ENCODE assay signal across 8 cellular contexts in the genomic region with DNA sequence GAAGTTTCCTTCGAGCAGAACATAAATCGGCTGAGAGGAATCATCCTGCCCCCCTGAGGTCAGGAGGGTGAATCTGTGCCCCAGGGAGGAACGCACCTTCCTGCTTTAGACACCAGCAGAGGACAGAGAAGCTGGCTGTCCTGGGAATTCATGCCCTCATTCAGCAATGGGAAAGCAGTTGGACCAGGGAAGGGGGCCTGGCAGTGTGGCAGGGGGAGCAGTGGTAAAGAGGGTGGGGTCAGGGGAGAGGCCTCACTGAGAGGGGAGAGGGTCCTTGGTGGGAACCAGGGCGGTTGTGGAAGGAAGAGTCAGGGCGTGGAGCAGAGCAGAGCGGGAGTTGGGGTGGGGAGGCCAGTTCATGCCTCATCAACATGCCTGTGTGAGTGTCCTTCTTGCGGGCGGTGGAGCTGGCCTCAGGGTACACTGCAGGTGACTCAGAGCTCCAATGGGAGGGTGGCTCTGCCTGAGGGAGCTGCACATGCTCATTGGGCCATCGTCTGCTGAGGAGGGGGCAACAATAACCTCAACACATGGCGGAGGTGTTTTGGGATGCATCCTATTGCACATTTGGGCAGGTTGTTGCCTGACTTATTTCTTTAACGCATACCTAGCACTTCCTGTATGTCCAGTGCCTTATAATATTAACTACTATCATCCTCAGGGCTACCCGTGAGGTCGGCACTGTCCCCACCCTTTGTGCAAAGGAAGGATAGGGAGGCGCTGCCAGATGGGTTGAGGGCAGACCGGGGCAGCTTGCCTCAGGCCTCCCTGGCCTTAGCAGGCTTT. TPM values are rescaled to one million over a fixed set of nuclear protein-coding genes. Genes with fewer than 3 reads are reported as not detected.
DNase-seq lines count a peak whose midpoint lies in the region; ATAC-seq, FAIRE-seq and TF ChIP-seq lines count a peak whose summit lies in the region.
"Had no signal": no experiment of that assay in that cellular context is flagged by ENCODE, and none has a peak within 500 bp of the region (broad histone marks: within the 10 kb centered on the region; RNA-seq: fewer than 3 reads in every experiment).

No MANE protein-coding gene starts in this region.

- TF ChIP-seq EP300 in tibial nerve (IDR thresholded peaks at IDR 0.05): no peak

- H3K27ac ChIP-seq in body of pancreas (peak overlapping the region in 3 of 4 donors; percentile 28 to 63 (median 55)), tibial nerve (peak overlapping the region; percentile 22 to 84 (median 74))
- H3K27ac ChIP-seq: SK-N-MC had no signal

- 84 to 87% methylated on average over 11 to 15 of the region's 15 CpGs for WGBS in body of pancreas, 2 donors
- 58 to 68% methylated on average over 13 to 15 of the region's 15 CpGs for WGBS in tibial nerve, 2 donors

- H3K4me3 ChIP-seq in body of pancreas (no peak overlapping the region), tibial nerve (no peak overlapping the region), HAP-1 (no peak overlapping the region)
- H3K4me3 ChIP-seq: SK-N-MC had no signal

- no peak for TF ChIP-seq POLR2A in body of pancreas (IDR thresholded peaks at IDR 0.05)
- TF ChIP-seq POLR2A in tibial nerve (IDR thresholded peaks at IDR 0.05): no peak

- intact Hi-C loops in body of pancreas (cut with DNase I): no loop called here
- intact Hi-C loops in left colon (cut with DNase I, micrococcal nuclease): no loop called here

- DNase-seq in HT-29 (ENCODE audit: low spot score) (peak; percentile 81), body of pancreas (no peak), left colon (peak; percentile 39 to 60), tibial nerve (ENCODE audit: low spot score in 2 of 2) (no peak), D721Med (ENCODE audit: insufficient read length, low spot score) (no peak), HAP-1 (ENCODE audit: low spot score in 2 of 2) (no peak), SHP77 (lab: John Stamatoyannopoulos, UW) (no peak)

- TF ChIP-seq CTCF in body of pancreas (IDR thresholded peaks at IDR 0.05): no peak
- no peak for TF ChIP-seq CTCF in tibial nerve (IDR thresholded peaks at IDR 0.05)
- TF ChIP-seq CTCF in D721Med (IDR thresholded peaks at IDR 0.05; ENCODE audit: insufficient read depth, missing control alignments): no peak

- ATAC-seq in body of pancreas (no peak), left colon (peak; percentile 71)

- in situ Hi-C loops in HAP-1 (cut with MboI; ENCODE audit: low sequenced_read_pairs): no loop called here

- H3K27me3 ChIP-seq in body of pancreas (no peaks in the 10 kb centered on the region), tibial nerve (no peaks in the 10 kb centered on the region), HAP-1 (ENCODE audit: low read depth) (no peaks in the 10 kb centered on the region)

- H3K4me1 ChIP-seq in body of pancreas: peaks cover 23% of the 10 kb centered on the region
- H3K4me1 ChIP-seq in tibial nerve: peaks cover 4 to 89% (median 52%) of the 10 kb centered on the region in 4 donors
- no peaks in the 10 kb centered on the region for H3K4me1 ChIP-seq in HAP-1

- no peaks in the 10 kb centered on the region for H3K9me3 ChIP-seq in body of pancreas
- H3K9me3 ChIP-seq in tibial nerve: no peaks in the 10 kb centered on the region
- H3K9me3 ChIP-seq in HAP-1: no peaks in the 10 kb centered on the region

- H3K36me3 ChIP-seq in body of pancreas (replicated peaks in 1 of 2; ENCODE audit: insufficient read depth in 1 of 2, low read depth in 2 of 2): peaks cover 0 to 2% of the 10 kb centered on the region in 2 donors
- peaks cover 0 to 18% (median 8%) of the 10 kb centered on the region in 3 donors for H3K36me3 ChIP-seq in tibial nerve
- peaks cover 39% of the 10 kb centered on the region for H3K36me3 ChIP-seq in HAP-1 (replicated peaks)

- no peak for FAIRE-seq in D721Med (lab: Jason Lieb, UNC)

RNA-seq across cellular contexts. Expression of a gene that starts 23.2 kb away (rescaled TPM):
- 110 and 127 TPM in 2 replicates for total RNA-seq in HT-29 (2014; rRNA removed; shearing (Covaris generic))
- total RNA-seq in body of pancreas: 10 to 100 TPM; 31.6 to 36.9 TPM
- 10 to 100 TPM; 85.3 to 91.2 TPM for total RNA-seq in left colon
- total RNA-seq in tibial nerve: 100 to 1,000 TPM in 2 of 4 donors, 10 to 100 TPM in 2; 49.2 to 147 (median 102) TPM

RNA-seq across cellular contexts. Expression of a gene that starts 35.0 kb away (rescaled TPM):
- total RNA-seq in HT-29 (2014; rRNA removed; shearing (Covaris generic)): 12.8 and 15.7 TPM in 2 replicates
- 10 to 100 TPM; 10.1 to 11.9 TPM for total RNA-seq in body of pancreas
- total RNA-seq in left colon: 10 to 100 TPM; 12.3 to 14.2 TPM
- 10 to 100 TPM; 31.6 to 50.4 (median 41.4) TPM for total RNA-seq in tibial nerve

Comparison
In these comparisons a context has a peak if more than half of its experiments do, and no peak if none do; other contexts are left out.
1. DNase-seq: peak in HT-29 (single experiment) and left colon (2 of 2); none in body of pancreas (0 of 4), tibial nerve (0 of 2), D721Med (single experiment), HAP-1 (0 of 2) and SHP77 (0 of 2).